8 cellular contexts compared by ENCODE assay signal in genomic region chr15:83010709-83011270, GRCh38. TPM values are rescaled to one million over a fixed set of nuclear protein-coding genes. Genes with fewer than 3 reads are reported as not detected.
DNase-seq lines count a peak whose midpoint lies in the region; ATAC-seq and TF ChIP-seq lines count a peak whose summit lies in the region.

No MANE protein-coding gene starts in this region.

- intact Hi-C loops in left lung (cut with DNase I) = no loop called here

- no peaks in the 10 kb centered on the region for H3K27me3 ChIP-seq in AG04450 (ENCODE audit: control insufficient read depth, insufficient read depth, low read length)
- H3K27me3 ChIP-seq in left lung = no peaks in the 10 kb centered on the region

- H3K9me3 ChIP-seq in AG04450 (ENCODE audit: control insufficient read depth, insufficient read depth, low read length) = no peaks in the 10 kb centered on the region
- no peaks in the 10 kb centered on the region for H3K9me3 ChIP-seq in left lung

- H3K4me3 ChIP-seq in AG04450 (ENCODE audit: low read depth, low read length) (peak overlapping the region; percentile 99), left lung (peak overlapping the region; percentile 91 to 94)

- POLR2A ChIA-PET in AG04450 (lab: Yijun Ruan, JAX) = interaction anchor here (0.5 to 1.1 kb wide), 5 partner anchors 22 to 470 kb away, joined by 3 to 8 read pairs (median 3); partner anchors contain the start of gene RPS17

- peak overlapping the region; percentile 80 for H3K27ac ChIP-seq in AG04450 (ENCODE audit: low read depth, low read length)
- peak overlapping the region; percentile 77 to 87 for H3K27ac ChIP-seq in left lung

- H3K4me1 ChIP-seq in left lung = peaks cover 6 to 35% of the 10 kb centered on the region in 2 donors

- CTCF ChIA-PET in AG04450 (lab: Charles Lee) = interaction anchor here (0.5 to 3.7 kb wide), 45 partner anchors 9 to 470 kb away, joined by 3 to 55 read pairs (median 4); partner anchors contain the start of genes BTBD1, RAMAC and TM6SF1

- DNase-seq in AG04450 (ENCODE audit: low read depth, low spot score) (peak; percentile 51), NCI-H226 (peak; percentile 74), dermis blood vessel endothelial cell (peak; percentile 91), left lung (peak; percentile 77 to 83)
- peak; percentile 89 for DNase-seq in activated CD4-positive, alpha-beta T cell treated with anti-CD3 and anti-CD28 coated beads for 48 hours
- peak; percentile 71 to 76 for DNase-seq in stimulated activated CD4-positive, alpha-beta T cell treated with anti-CD3 and anti-CD28 coated beads, Interleukin-2, amount 100 ng/mL, for 48 hours

- ATAC-seq in GM18861 (IDR thresholded peaks at IDR 0.05; ENCODE audit: unreplicated experiment) (peak; percentile 64), HG03103 (IDR thresholded peaks at IDR 0.05; ENCODE audit: low read depth, unreplicated experiment) (peak; percentile 55), left lung (peak; percentile 93)

- TF ChIP-seq CTCF in AG04450 (IDR thresholded peaks at IDR 0.05; ENCODE audit: low read depth, low read length) = peak; percentile 93
- peak; percentile 73 to 78 for TF ChIP-seq CTCF in left lung (IDR thresholded peaks at IDR 0.05)

- peaks cover 0 to 38% of the 10 kb centered on the region in 2 donors for H3K36me3 ChIP-seq in left lung

RNA-seq across cellular contexts. Expression of gene C15orf40, which starts 0.6 kb away (rescaled TPM):
- polyA plus RNA-seq in AG04450 (2011; rRNA removed) = 16.7 and 17.3 TPM in 2 replicates
- 9.3 and 10.4 TPM in 2 replicates for polyA minus RNA-seq in AG04450 (2011; rRNA and poly(A)+ RNA removed)
- total RNA-seq in dermis blood vessel endothelial cell (11.9 and 14.1 TPM in 2 replicates), left lung (10 to 100 TPM; 13.0 to 20.2 TPM)

RNA-seq across cellular contexts. Expression of gene RAMAC, which starts 24.8 kb away (rescaled TPM):
- 29.4 and 37.4 TPM in 2 replicates for polyA plus RNA-seq in AG04450 (2011; rRNA removed)
- polyA minus RNA-seq in AG04450 (2011; rRNA and poly(A)+ RNA removed) = 12.0 and 17.4 TPM in 2 replicates
- total RNA-seq in dermis blood vessel endothelial cell (19.4 and 26.2 TPM in 2 replicates), left lung (10 to 100 TPM; 17.2 to 19.2 TPM)

RNA-seq across cellular contexts. Expression of gene BTBD1, which starts 56.3 kb away (rescaled TPM):
- polyA plus RNA-seq in AG04450 (2011; rRNA removed) = 89.8 and 113 TPM in 2 replicates
- polyA minus RNA-seq in AG04450 (2011; rRNA and poly(A)+ RNA removed) = 47.3 and 67.8 TPM in 2 replicates
- total RNA-seq in dermis blood vessel endothelial cell (131 and 146 TPM in 2 replicates), left lung (10 to 100 TPM; 41.4 to 46.4 TPM)

RNA-seq across cellular contexts. Expression of gene HOMER2, which starts 58.3 kb away (rescaled TPM):
- polyA plus RNA-seq in AG04450 (2011; rRNA removed) = 0.61 and 1.1 TPM in 2 replicates
- polyA minus RNA-seq in AG04450 (2011; rRNA and poly(A)+ RNA removed) = 3.2 and 3.6 TPM in 2 replicates
- total RNA-seq in dermis blood vessel endothelial cell (0.42 and 1.7 TPM in 2 replicates), left lung (10 to 100 TPM; 17.3 to 18.8 TPM)

Comparison
In these comparisons a context has a peak if more than half of its experiments do, and no peak if none do; other contexts are left out.
1. Peak in every context shown above with its lines: DNase-seq, ATAC-seq, H3K4me3 ChIP-seq and H3K27ac ChIP-seq.